In the genomic region with DNA sequence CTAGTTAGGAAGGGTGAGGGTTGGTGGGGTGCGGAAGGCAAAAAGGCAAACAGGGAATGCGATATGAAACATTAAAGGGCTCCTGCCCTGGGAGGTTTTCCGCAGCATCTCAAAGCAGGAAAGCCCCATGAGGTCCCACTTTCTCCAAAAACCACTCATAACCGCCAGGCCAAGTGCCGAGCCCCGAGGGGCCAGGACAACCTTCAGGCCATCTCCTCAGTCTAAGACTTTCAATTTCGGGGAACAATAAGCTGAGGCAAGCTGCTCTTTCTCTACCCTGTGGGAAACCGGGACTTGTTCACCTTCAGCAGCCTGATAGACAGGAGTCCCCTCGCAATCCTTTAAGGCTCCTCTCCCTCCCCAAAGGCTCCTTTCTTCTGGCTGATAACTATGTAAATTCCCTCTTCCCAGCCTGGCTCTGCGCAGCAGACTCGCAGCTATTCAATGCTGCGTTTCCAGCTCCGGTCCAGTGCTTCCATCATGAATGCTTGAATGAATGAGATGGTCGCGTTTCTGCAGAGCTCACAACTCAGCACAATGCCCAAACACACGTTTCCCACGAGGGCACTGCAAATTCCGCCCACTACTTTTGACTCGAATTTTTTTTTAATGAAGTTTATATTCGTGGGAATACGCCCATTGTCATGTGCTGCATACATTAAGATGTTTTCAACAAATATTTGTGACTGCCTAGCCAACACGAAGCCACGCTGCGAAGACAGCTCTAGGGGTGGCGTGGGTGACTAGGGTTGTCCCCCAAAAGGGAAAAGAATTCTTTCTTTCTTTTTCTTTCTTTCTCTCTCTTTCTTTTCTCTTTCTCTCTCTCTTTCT, we compare ENCODE assay signal across 8 cellular contexts. TPM values are rescaled to one million over a fixed set of nuclear protein-coding genes. Genes with fewer than 3 reads are reported as not detected.
A peak's percentile ranks its signal among the peaks of the same experiment; 100 is the strongest.
DNase-seq lines count a peak whose midpoint lies in the region; ATAC-seq, FAIRE-seq and TF ChIP-seq lines count a peak whose summit lies in the region.

No MANE protein-coding gene starts in this region.

- no peak for ATAC-seq in heart right ventricle
- no peak for ATAC-seq in Right ventricle myocardium superior (ENCODE audit: poor library complexity)
- ATAC-seq in memory B cell (ENCODE audit: low read depth), result no peak
- no peak for ATAC-seq in HG03354 (IDR thresholded peaks at IDR 0.05; ENCODE audit: poor library complexity, severe bottlenecking, unreplicated experiment)
- ATAC-seq in HG03520 (IDR thresholded peaks at IDR 0.05; ENCODE audit: unreplicated experiment), result no peak

- TF ChIP-seq CTCF in heart right ventricle (IDR thresholded peaks at IDR 0.05) (no peak), breast epithelium (IDR thresholded peaks at IDR 0.05) (no peak), uterus (IDR thresholded peaks at IDR 0.05) (no peak)

- FAIRE-seq in H54 (lab: Jason Lieb, UNC), result no peak

- no peaks in the 10 kb centered on the region for H3K4me1 Mint-ChIP-seq in memory B cell

- peaks cover 0 to 23% (median 16%) of the 10 kb centered on the region in 9 donors for H3K4me1 ChIP-seq in heart right ventricle
- peaks cover 0 to 11% of the 10 kb centered on the region in 2 donors for H3K4me1 ChIP-seq in breast epithelium
- H3K4me1 ChIP-seq in uterus, result no peaks in the 10 kb centered on the region

- H3K9me3 ChIP-seq in heart right ventricle (peaks cover 0 to 10% (median 0%) of the 10 kb centered on the region in 11 donors), breast epithelium (no peaks in the 10 kb centered on the region), uterus (no peaks in the 10 kb centered on the region)

- intact Hi-C loops in heart right ventricle (cut with DNase I), result no loop called here
- intact Hi-C loops in Right ventricle myocardium superior (cut with DNase I), result no loop called here
- intact Hi-C loops in breast epithelium (cut with DNase I; ENCODE audit: low total_unique reads), result no loop called here
- intact Hi-C loops in uterus (cut with DNase I; ENCODE audit: low total_unique reads), result no loop called here

- peaks cover 2% of the 10 kb centered on the region for H3K36me3 Mint-ChIP-seq in memory B cell

- peaks cover 0 to 84% (median 78%) of the 10 kb centered on the region in 7 donors for H3K27me3 ChIP-seq in heart right ventricle
- H3K27me3 ChIP-seq in breast epithelium, result peaks cover 0 to 14% of the 10 kb centered on the region in 2 donors
- peaks cover 4 to 10% of the 10 kb centered on the region in 2 donors for H3K27me3 ChIP-seq in uterus

- H3K9me3 Mint-ChIP-seq in memory B cell, result peaks cover 7% of the 10 kb centered on the region

- TF ChIP-seq POLR2A in breast epithelium (IDR thresholded peaks at IDR 0.05) (no peak), uterus (IDR thresholded peaks at IDR 0.05) (no peak), H54 (IDR thresholded peaks at IDR 0.05; ENCODE audit: low read depth, low read length) (no peak)

- WGBS in heart right ventricle, 2 donors, result 6 to 7% methylated on average over 25 of the region's 25 CpGs

- DNase-seq in heart right ventricle (no peak), Right ventricle myocardium superior (no peak), breast epithelium (ENCODE audit: low spot score in 2 of 2) (no peak), memory B cell (ENCODE audit: low spot score in 2 of 2) (no peak), uterus (no peak), H54 (ENCODE audit: insufficient read length, low spot score) (no peak)

- H3K27me3 Mint-ChIP-seq in memory B cell, result peaks cover 4% of the 10 kb centered on the region

- H3K36me3 ChIP-seq in heart right ventricle (no peaks in the 10 kb centered on the region), breast epithelium (no peaks in the 10 kb centered on the region), uterus (no peaks in the 10 kb centered on the region)

- no peak overlapping the region for H3K27ac Mint-ChIP-seq in memory B cell

- peak overlapping the region; percentile 0 for H3K4me3 Mint-ChIP-seq in memory B cell

- H3K4me3 ChIP-seq in heart right ventricle, result peak overlapping the region in 9 of 10 donors; percentile 37 to 59 (median 49)
- H3K4me3 ChIP-seq in breast epithelium, result peak overlapping the region; percentile 39 to 73 (median 62)
- peak overlapping the region; percentile 32 to 34 for H3K4me3 ChIP-seq in uterus

- H3K27ac ChIP-seq in heart right ventricle (no peak overlapping the region), breast epithelium (no peak overlapping the region), uterus (no peak overlapping the region)

RNA-seq across cellular contexts. Expression of gene LAMA1, which starts 1.4 kb away (rescaled TPM):
- under 1 TPM in 7 of 10 donors, not detected in 3; 0.05 to 0.82 (median 0.13) TPM for total RNA-seq in heart right ventricle
- polyA plus RNA-seq in heart right ventricle, result under 1 TPM in 1 of 2 donors, not detected in 1; 0.75 TPM
- total RNA-seq in Right ventricle myocardium superior, result 0.05 TPM
- 10 to 100 TPM in 2 of 3 donors, under 1 TPM in 1; 0.48 to 14.7 (median 10.2) TPM for total RNA-seq in breast epithelium
- 10 to 100 TPM in 1 of 4 donors, 1 to 10 TPM in 2, under 1 TPM in 1; 0.88 to 13.5 (median 2.1) TPM for total RNA-seq in uterus
